11 cellular contexts compared by ENCODE assay signal in genomic region chr5:86665984-86666760, GRCh38. TPM values are rescaled to one million over a fixed set of nuclear protein-coding genes. Genes with fewer than 3 reads are reported as not detected.
DNase-seq lines count a peak whose midpoint lies in the region; ATAC-seq and TF ChIP-seq lines count a peak whose summit lies in the region.
"Had no signal": no experiment of that assay in that cellular context is flagged by ENCODE, and none has a peak within 500 bp of the region (broad histone marks: within the 10 kb centered on the region; RNA-seq: fewer than 3 reads in every experiment).

No MANE protein-coding gene starts in this region.

- H3K4me1 ChIP-seq in RWPE2 (ENCODE audit: insufficient read depth, poor library complexity, severe bottlenecking) (no peaks in the 10 kb centered on the region), body of pancreas (no peaks in the 10 kb centered on the region), transverse colon (no peaks in the 10 kb centered on the region)

- H3K4me3 ChIP-seq in RWPE2 (ENCODE audit: severe bottlenecking) (no peak overlapping the region), body of pancreas (no peak overlapping the region), transverse colon (no peak overlapping the region)

- no peak overlapping the region for H3K27ac Mint-ChIP-seq in activated naive CD4-positive, alpha-beta T cell treated with anti-CD3 and anti-CD28 coated beads, Interleukin-2, amount 50 U/mL, for 72 hours
- H3K27ac Mint-ChIP-seq: immature natural killer cell, natural killer cell had no signal

- in situ Hi-C loops in transverse colon (cut with MboI; ENCODE audit: low pct_ligation_motif_present in 1 of 4, low pct_unique_long_range_greater_than_20kb in 1 of 4, low sequenced_read_pairs in 3 of 4), result no loop called here

- DNase-seq in activated naive CD4-positive, alpha-beta T cell treated with Interleukin-2 at 50 U/mL for 16 hours, result peak; percentile 6
- no peak for DNase-seq in activated naive CD4-positive, alpha-beta T cell treated with anti-CD3 and anti-CD28 coated beads, Interleukin-2, amount 50 U/mL, for 72 hours (ENCODE audit: low spot score in 2 of 2)
- DNase-seq in RWPE2 (ENCODE audit: low spot score) (peak; percentile 38), body of pancreas (peak; percentile 35 to 72 (median 59)), transverse colon (peak; percentile 34)
- DNase-seq: immature natural killer cell, natural killer cell, NCI-H510A treated with DMSO at 0.1 percent for 48 hours had no signal

- peaks cover 13% of the 10 kb centered on the region for H3K27me3 ChIP-seq in RWPE2 (ENCODE audit: insufficient read depth, poor library complexity, severe bottlenecking)
- no peaks in the 10 kb centered on the region for H3K27me3 ChIP-seq in body of pancreas
- H3K27me3 ChIP-seq in transverse colon, result no peaks in the 10 kb centered on the region

- peak in 1 of 3 donors; percentile 14 for TF ChIP-seq POLR2A in body of pancreas (IDR thresholded peaks at IDR 0.05)
- no peak for TF ChIP-seq POLR2A in transverse colon (IDR thresholded peaks at IDR 0.05)

- WGBS in body of pancreas, 2 donors, result 48 to 60% methylated on average over 13 of the region's 13 CpGs
- 59 to 69% methylated on average over 10 to 13 of the region's 13 CpGs for WGBS in transverse colon (ENCODE audit: low coverage in 1 of 2), 2 donors

- no peak for TF ChIP-seq CTCF in RWPE2 (IDR thresholded peaks at IDR 0.05; ENCODE audit: poor library complexity, severe bottlenecking)
- no peak for TF ChIP-seq CTCF in body of pancreas (IDR thresholded peaks at IDR 0.05)
- TF ChIP-seq CTCF in transverse colon (IDR thresholded peaks at IDR 0.05), result no peak

- H3K9me3 ChIP-seq in RWPE2 (ENCODE audit: severe bottlenecking), result no peaks in the 10 kb centered on the region
- H3K9me3 ChIP-seq in body of pancreas, result no peaks in the 10 kb centered on the region
- H3K9me3 ChIP-seq in transverse colon, result no peaks in the 10 kb centered on the region

- H3K9me3 Mint-ChIP-seq in activated naive CD4-positive, alpha-beta T cell treated with anti-CD3 and anti-CD28 coated beads, Interleukin-2, amount 50 U/mL, for 72 hours, result peaks cover 5% of the 10 kb centered on the region in 2 donors

- intact Hi-C loops in body of pancreas (cut with DNase I) (no loop called here), transverse colon (cut with DNase I; ENCODE audit: low total_unique reads) (no loop called here)

- H3K36me3 ChIP-seq in RWPE2 (ENCODE audit: low read depth) (no peaks in the 10 kb centered on the region), body of pancreas (replicated peaks in 1 of 2; ENCODE audit: insufficient read depth in 1 of 2, low read depth in 2 of 2) (no peaks in the 10 kb centered on the region), transverse colon (no peaks in the 10 kb centered on the region)

- no peaks in the 10 kb centered on the region for H3K36me3 Mint-ChIP-seq in activated naive CD4-positive, alpha-beta T cell treated with anti-CD3 and anti-CD28 coated beads, Interleukin-2, amount 50 U/mL, for 72 hours
- H3K36me3 Mint-ChIP-seq: immature natural killer cell, natural killer cell had no signal

- TF ChIP-seq EP300 in transverse colon (IDR thresholded peaks at IDR 0.05; ENCODE audit: low read depth), result no peak

- H3K27ac ChIP-seq in RWPE2 (ENCODE audit: poor library complexity, severe bottlenecking), result no peak overlapping the region
- no peak overlapping the region for H3K27ac ChIP-seq in body of pancreas
- H3K27ac ChIP-seq in transverse colon, result no peak overlapping the region

- ATAC-seq in activated naive CD4-positive, alpha-beta T cell treated with anti-CD3 and anti-CD28 coated beads, Interleukin-2, amount 50 U/mL, for 72 hours, result no peak
- ATAC-seq in RWPE2 (ENCODE audit: low read depth) (no peak), body of pancreas (peak; percentile 76), GM19455 (IDR thresholded peaks at IDR 0.05; ENCODE audit: unreplicated experiment) (no peak), HG02885 (IDR thresholded peaks at IDR 0.05; ENCODE audit: poor library complexity, unreplicated experiment) (no peak), GM19467 (IDR thresholded peaks at IDR 0.05; ENCODE audit: unreplicated experiment) (no peak)
- ATAC-seq: natural killer cell had no signal

RNA-seq across cellular contexts. Expression of gene COX7C, which starts 48.4 kb away (rescaled TPM):
- 100 to 1,000 TPM; 547 to 681 TPM for total RNA-seq in activated naive CD4-positive, alpha-beta T cell treated with anti-CD3 and anti-CD28 coated beads, Interleukin-2, amount 50 U/mL, for 72 hours
- total RNA-seq in body of pancreas (100 to 1,000 TPM; 111 to 171 TPM), transverse colon (100 to 1,000 TPM; 329 to 677 (median 411) TPM)

Comparison
In these comparisons a context has a peak if more than half of its experiments do, and no peak if none do; other contexts are left out.
1. DNase-seq: peak in activated naive CD4-positive, alpha-beta T cell treated with Interleukin-2 at 50 U/mL for 16 hours (single experiment), RWPE2 (single experiment), body of pancreas (4 of 4) and transverse colon (single experiment); none in activated naive CD4-positive, alpha-beta T cell treated with anti-CD3 and anti-CD28 coated beads, Interleukin-2, amount 50 U/mL, for 72 hours (0 of 2).